Comparison of ENCODE assay signal across 27 cellular contexts in genomic region chr20:4853004-4853403, GRCh38.
"Had no signal": no experiment of that assay in that cellular context is flagged by ENCODE, and none has a peak within 500 bp of the region (broad histone marks: within the 10 kb centered on the region; RNA-seq: fewer than 3 reads in every experiment).

No MANE protein-coding gene starts in this region.

- H3K4me1 ChIP-seq: lower lobe of right lung, neural progenitor cell, tibial nerve, uterus had no signal

- H3K27me3 ChIP-seq: left lung, neural progenitor cell, neutrophil, ovary, right atrium auricular region, tibial nerve, uterus had no signal

- H3K9me3 ChIP-seq: left lung, lower lobe of right lung, neutrophil, ovary, right atrium auricular region, tibial nerve, uterus had no signal

- H3K4me2 ChIP-seq: neural progenitor cell had no signal

- H3K27ac ChIP-seq: left lung, lower lobe of right lung, neural progenitor cell, ovary, right atrium auricular region, tibial nerve, uterus had no signal

- H3K4me3 ChIP-seq: left lung, lower lobe of right lung, neural progenitor cell, ovary, right atrium auricular region, tibial nerve, uterus had no signal

- ATAC-seq: left cardiac atrium; left lung; lower lobe of right lung; natural killer cell; sciatic nerve; stimulated activated memory B cell treated with anti-CD40 and anti-IgM and Interleukin-4, amounts not matched to agents 10 μg/mL and 1 μg/mL and 100 μg/mL, for 72 hours; stimulated activated naive CD8-positive, alpha-beta T cell treated with anti-CD3 and anti-CD28 coated beads, Interleukin-15, amount 100 ng/mL, for 72 hours had no signal

- H3K36me3 ChIP-seq: neural progenitor cell, ovary, uterus had no signal

- FAIRE-seq: keratinocyte, small intestine had no signal

- H3K9ac ChIP-seq: neural progenitor cell had no signal

- H2AFZ ChIP-seq: neural progenitor cell had no signal

- DNase-seq: hippocampal formation; kidney glomerular epithelial cell; left cardiac atrium; left lung; lower lobe of right lung; mesendoderm; naive B cell; natural killer cell; nephron progenitor cell; occipital lobe; ovary; small intestine; stimulated activated CD4-positive, alpha-beta T cell treated with anti-CD3 and anti-CD28 coated beads, Interleukin-1b, Interleukin-23, amount 100 ng/mL, for 48 hours; stimulated activated CD4-positive, alpha-beta T cell treated with anti-CD3 and anti-CD28 coated beads, Interleukin-2, amount 100 ng/mL, for 48 hours; stimulated activated CD4-positive, alpha-beta T cell treated with anti-CD3 and anti-CD28 coated beads, Interleukin-4, amount 100 ng/mL, for 4 hours; stimulated activated CD8-positive, alpha-beta memory T cell treated with anti-CD3 and anti-CD28 coated beads, Interleukin-4, amount 100 ng/mL, for 48 hours; stimulated activated naive CD4-positive, alpha-beta T cell treated with Interleukin-2 at 50 U/mL for 16 hours; stimulated activated naive CD8-positive, alpha-beta T cell treated with anti-CD3 and anti-CD28 coated beads, Interleukin-15, amount 100 ng/mL, for 72 hours; substantia nigra; uterus had no signal
